Comparison of ENCODE assay signal across 2 cellular contexts in the genomic region with DNA sequence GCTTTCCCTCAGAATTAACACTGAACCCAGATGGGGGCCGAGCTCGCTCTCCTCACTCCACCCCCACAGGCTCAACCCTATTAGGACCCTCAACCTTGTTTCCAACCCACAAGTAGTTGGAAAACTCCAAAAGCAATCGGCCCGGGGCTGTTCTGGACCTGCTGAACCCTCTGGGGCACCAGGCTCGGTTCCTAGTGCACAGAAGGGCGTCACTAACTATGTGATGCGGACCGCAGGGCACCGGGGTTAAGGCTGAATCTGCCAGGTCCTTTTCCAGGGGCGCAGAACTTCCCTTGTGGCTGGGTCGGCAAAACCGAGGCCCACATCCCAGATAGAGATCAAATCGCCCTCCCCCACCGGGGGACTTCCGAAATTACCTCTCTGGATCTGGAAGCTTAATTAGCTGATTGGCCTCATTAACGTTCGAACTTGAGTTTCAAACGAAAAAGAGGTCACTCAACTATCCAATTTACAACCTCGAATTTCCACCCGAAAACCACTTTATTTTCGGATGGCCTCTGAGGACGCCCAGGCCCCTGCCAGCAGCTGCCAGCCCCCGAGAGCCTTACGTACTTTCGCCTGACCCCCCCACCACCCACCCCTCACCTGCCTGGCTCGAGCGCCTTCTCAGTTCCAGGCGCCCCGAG.
TF ChIP-seq lines count a peak whose summit lies in the region.

No MANE protein-coding gene starts in this region.

TF ChIP-seq in HCT116, 20 proteins besides CTCF, POLR2A, EP300 and RAD21:
- TF ChIP-seq POLR2AphosphoS5 (IDR thresholded peaks at IDR 0.05; ENCODE audit: low read depth, low read length) (no peak), YY1 (IDR thresholded peaks at IDR 0.05; ENCODE audit: extremely low read depth, insufficient replicate concordance, low read depth, low read length) (no peak)

TF ChIP-seq in HepG2, 621 proteins besides CTCF, POLR2A, EP300 and RAD21:
- TF ChIP-seq SALL1 (CRISPR knock-in tag; IDR thresholded peaks at IDR 0.05) = peak; percentile 11; the same call in 1 of the 2 replicates
- TF ChIP-seq NCOA2 (CRISPR knock-in tag; IDR thresholded peaks at IDR 0.05) = 0 out of 2 replicates have a peak, but pooled peaks have one; percentile 11
- peak; percentile 7 for TF ChIP-seq HNRNPLL (IDR thresholded peaks at IDR 0.05; ENCODE audit: low read depth, low read length, poor library complexity, severe bottlenecking)
- TF ChIP-seq MAZ (IDR thresholded peaks at IDR 0.05; ENCODE audit: borderline replicate concordance, low read depth, low read length) = no peak
- peak; percentile 60; the same call in 1 of the 2 replicates for TF ChIP-seq MAZ (CRISPR knock-in tag; IDR thresholded peaks at IDR 0.05; ENCODE audit: low read depth)
- TF ChIP-seq, protein P1, sequence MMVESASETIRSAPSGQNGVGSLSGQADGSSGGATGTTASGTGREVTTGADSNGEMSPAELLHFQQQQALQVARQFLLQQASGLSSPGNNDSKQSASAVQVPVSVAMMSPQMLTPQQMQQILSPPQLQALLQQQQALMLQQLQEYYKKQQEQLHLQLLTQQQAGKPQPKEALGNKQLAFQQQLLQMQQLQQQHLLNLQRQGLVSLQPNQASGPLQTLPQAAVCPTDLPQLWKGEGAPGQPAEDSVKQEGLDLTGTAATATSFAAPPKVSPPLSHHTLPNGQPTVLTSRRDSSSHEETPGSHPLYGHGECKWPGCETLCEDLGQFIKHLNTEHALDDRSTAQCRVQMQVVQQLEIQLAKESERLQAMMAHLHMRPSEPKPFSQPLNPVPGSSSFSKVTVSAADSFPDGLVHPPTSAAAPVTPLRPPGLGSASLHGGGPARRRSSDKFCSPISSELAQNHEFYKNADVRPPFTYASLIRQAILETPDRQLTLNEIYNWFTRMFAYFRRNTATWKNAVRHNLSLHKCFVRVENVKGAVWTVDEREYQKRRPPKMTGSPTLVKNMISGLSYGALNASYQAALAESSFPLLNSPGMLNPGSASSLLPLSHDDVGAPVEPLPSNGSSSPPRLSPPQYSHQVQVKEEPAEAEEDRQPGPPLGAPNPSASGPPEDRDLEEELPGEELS (CRISPR knock-in tag; IDR thresholded peaks at IDR 0.05) = no peak
- TF ChIP-seq, protein P2, sequence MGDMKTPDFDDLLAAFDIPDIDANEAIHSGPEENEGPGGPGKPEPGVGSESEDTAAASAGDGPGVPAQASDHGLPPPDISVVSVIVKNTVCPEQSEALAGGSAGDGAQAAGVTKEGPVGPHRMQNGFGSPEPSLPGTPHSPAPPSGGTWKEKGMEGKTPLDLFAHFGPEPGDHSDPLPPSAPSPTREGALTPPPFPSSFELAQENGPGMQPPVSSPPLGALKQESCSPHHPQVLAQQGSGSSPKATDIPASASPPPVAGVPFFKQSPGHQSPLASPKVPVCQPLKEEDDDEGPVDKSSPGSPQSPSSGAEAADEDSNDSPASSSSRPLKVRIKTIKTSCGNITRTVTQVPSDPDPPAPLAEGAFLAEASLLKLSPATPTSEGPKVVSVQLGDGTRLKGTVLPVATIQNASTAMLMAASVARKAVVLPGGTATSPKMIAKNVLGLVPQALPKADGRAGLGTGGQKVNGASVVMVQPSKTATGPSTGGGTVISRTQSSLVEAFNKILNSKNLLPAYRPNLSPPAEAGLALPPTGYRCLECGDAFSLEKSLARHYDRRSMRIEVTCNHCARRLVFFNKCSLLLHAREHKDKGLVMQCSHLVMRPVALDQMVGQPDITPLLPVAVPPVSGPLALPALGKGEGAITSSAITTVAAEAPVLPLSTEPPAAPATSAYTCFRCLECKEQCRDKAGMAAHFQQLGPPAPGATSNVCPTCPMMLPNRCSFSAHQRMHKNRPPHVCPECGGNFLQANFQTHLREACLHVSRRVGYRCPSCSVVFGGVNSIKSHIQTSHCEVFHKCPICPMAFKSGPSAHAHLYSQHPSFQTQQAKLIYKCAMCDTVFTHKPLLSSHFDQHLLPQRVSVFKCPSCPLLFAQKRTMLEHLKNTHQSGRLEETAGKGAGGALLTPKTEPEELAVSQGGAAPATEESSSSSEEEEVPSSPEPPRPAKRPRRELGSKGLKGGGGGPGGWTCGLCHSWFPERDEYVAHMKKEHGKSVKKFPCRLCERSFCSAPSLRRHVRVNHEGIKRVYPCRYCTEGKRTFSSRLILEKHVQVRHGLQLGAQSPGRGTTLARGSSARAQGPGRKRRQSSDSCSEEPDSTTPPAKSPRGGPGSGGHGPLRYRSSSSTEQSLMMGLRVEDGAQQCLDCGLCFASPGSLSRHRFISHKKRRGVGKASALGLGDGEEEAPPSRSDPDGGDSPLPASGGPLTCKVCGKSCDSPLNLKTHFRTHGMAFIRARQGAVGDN (CRISPR knock-in tag; IDR thresholded peaks at IDR 0.05) = peak; percentile 57
- TF ChIP-seq ZNF788 (CRISPR knock-in tag; IDR thresholded peaks at IDR 0.05; ENCODE audit: borderline replicate concordance) = peak; percentile 48; the same call in 1 of the 2 replicates
- TF ChIP-seq, protein P3, sequence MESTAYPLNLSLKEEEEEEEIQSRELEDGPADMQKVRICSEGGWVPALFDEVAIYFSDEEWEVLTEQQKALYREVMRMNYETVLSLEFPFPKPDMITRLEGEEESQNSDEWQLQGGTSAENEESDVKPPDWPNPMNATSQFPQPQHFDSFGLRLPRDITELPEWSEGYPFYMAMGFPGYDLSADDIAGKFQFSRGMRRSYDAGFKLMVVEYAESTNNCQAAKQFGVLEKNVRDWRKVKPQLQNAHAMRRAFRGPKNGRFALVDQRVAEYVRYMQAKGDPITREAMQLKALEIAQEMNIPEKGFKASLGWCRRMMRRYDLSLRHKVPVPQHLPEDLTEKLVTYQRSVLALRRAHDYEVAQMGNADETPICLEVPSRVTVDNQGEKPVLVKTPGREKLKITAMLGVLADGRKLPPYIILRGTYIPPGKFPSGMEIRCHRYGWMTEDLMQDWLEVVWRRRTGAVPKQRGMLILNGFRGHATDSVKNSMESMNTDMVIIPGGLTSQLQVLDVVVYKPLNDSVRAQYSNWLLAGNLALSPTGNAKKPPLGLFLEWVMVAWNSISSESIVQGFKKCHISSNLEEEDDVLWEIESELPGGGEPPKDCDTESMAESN (CRISPR knock-in tag; conservative IDR thresholded peaks at IDR 0.05) = 0 out of 2 replicates have a peak, but pooled peaks have one; percentile 15
- TF ChIP-seq ZNF616 (CRISPR knock-in tag; IDR thresholded peaks at IDR 0.05; ENCODE audit: low read depth) = 0 out of 2 replicates have a peak, but pooled peaks have one; percentile 32
- TF ChIP-seq SAP130 (CRISPR knock-in tag; IDR thresholded peaks at IDR 0.05; ENCODE audit: low read depth) = peak; percentile 52; the same call in 1 of the 2 replicates
- peak; percentile 18; the same call in 1 of the 2 replicates for TF ChIP-seq PHF20 (CRISPR knock-in tag; IDR thresholded peaks at IDR 0.05)
- TF ChIP-seq BRD4 (CRISPR knock-in tag; IDR thresholded peaks at IDR 0.05) = 0 out of 2 replicates have a peak, but pooled peaks have one; percentile 19
- TF ChIP-seq, protein P4, sequence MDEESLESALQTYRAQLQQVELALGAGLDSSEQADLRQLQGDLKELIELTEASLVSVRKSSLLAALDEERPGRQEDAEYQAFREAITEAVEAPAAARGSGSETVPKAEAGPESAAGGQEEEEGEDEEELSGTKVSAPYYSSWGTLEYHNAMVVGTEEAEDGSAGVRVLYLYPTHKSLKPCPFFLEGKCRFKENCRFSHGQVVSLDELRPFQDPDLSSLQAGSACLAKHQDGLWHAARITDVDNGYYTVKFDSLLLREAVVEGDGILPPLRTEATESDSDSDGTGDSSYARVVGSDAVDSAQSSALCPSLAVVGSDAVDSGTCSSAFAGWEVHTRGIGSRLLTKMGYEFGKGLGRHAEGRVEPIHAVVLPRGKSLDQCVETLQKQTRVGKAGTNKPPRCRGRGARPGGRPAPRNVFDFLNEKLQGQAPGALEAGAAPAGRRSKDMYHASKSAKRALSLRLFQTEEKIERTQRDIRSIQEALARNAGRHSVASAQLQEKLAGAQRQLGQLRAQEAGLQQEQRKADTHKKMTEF (CRISPR knock-in tag; IDR thresholded peaks at IDR 0.05) = peak; percentile 15; the same call in 1 of the 2 replicates
- TF ChIP-seq ZNF547 (CRISPR knock-in tag; IDR thresholded peaks at IDR 0.05) = no peak
- TF ChIP-seq ZNF772 (CRISPR knock-in tag; IDR thresholded peaks at IDR 0.05) = peak; percentile 56; the same call in 1 of the 2 replicates
- no peak for TF ChIP-seq IKZF4 (CRISPR knock-in tag; IDR thresholded peaks at IDR 0.05; ENCODE audit: borderline replicate concordance, low read depth, not compliant biosample characterization)
- TF ChIP-seq, protein P5, sequence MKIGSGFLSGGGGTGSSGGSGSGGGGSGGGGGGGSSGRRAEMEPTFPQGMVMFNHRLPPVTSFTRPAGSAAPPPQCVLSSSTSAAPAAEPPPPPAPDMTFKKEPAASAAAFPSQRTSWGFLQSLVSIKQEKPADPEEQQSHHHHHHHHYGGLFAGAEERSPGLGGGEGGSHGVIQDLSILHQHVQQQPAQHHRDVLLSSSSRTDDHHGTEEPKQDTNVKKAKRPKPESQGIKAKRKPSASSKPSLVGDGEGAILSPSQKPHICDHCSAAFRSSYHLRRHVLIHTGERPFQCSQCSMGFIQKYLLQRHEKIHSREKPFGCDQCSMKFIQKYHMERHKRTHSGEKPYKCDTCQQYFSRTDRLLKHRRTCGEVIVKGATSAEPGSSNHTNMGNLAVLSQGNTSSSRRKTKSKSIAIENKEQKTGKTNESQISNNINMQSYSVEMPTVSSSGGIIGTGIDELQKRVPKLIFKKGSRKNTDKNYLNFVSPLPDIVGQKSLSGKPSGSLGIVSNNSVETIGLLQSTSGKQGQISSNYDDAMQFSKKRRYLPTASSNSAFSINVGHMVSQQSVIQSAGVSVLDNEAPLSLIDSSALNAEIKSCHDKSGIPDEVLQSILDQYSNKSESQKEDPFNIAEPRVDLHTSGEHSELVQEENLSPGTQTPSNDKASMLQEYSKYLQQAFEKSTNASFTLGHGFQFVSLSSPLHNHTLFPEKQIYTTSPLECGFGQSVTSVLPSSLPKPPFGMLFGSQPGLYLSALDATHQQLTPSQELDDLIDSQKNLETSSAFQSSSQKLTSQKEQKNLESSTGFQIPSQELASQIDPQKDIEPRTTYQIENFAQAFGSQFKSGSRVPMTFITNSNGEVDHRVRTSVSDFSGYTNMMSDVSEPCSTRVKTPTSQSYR (CRISPR knock-in tag; IDR thresholded peaks at IDR 0.05; ENCODE audit: borderline replicate concordance) = no peak
- 0 out of 2 replicates have a peak, but pooled peaks have one; percentile 19 for TF ChIP-seq MEIS2 (CRISPR knock-in tag; IDR thresholded peaks at IDR 0.05)
- TF ChIP-seq, protein P6, sequence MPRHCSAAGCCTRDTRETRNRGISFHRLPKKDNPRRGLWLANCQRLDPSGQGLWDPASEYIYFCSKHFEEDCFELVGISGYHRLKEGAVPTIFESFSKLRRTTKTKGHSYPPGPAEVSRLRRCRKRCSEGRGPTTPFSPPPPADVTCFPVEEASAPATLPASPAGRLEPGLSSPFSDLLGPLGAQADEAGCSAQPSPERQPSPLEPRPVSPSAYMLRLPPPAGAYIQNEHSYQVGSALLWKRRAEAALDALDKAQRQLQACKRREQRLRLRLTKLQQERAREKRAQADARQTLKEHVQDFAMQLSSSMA (CRISPR knock-in tag; IDR thresholded peaks at IDR 0.05) = 0 out of 2 replicates have a peak, but pooled peaks have one; percentile 29
- TF ChIP-seq EED (CRISPR knock-in tag; IDR thresholded peaks at IDR 0.05) = peak; percentile 74; the same call in 1 of the 2 replicates
- TF ChIP-seq, protein P7, sequence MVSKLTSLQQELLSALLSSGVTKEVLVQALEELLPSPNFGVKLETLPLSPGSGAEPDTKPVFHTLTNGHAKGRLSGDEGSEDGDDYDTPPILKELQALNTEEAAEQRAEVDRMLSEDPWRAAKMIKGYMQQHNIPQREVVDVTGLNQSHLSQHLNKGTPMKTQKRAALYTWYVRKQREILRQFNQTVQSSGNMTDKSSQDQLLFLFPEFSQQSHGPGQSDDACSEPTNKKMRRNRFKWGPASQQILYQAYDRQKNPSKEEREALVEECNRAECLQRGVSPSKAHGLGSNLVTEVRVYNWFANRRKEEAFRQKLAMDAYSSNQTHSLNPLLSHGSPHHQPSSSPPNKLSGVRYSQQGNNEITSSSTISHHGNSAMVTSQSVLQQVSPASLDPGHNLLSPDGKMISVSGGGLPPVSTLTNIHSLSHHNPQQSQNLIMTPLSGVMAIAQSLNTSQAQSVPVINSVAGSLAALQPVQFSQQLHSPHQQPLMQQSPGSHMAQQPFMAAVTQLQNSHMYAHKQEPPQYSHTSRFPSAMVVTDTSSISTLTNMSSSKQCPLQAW (CRISPR knock-in tag; IDR thresholded peaks at IDR 0.05) = 0 out of 2 replicates have a peak, but pooled peaks have one; percentile 44
- TF ChIP-seq, protein P8, sequence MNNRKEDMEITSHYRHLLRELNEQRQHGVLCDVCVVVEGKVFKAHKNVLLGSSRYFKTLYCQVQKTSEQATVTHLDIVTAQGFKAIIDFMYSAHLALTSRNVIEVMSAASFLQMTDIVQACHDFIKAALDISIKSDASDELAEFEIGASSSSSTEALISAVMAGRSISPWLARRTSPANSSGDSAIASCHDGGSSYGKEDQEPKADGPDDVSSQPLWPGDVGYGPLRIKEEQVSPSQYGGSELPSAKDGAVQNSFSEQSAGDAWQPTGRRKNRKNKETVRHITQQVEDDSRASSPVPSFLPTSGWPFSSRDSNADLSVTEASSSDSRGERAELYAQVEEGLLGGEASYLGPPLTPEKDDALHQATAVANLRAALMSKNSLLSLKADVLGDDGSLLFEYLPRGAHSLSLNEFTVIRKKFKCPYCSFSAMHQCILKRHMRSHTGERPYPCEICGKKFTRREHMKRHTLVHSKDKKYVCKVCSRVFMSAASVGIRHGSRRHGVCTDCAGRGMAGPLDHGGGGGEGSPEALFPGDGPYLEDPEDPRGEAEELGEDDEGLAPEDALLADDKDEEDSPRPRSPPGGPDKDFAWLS (CRISPR knock-in tag; IDR thresholded peaks at IDR 0.05; ENCODE audit: borderline replicate concordance) = 0 out of 2 replicates have a peak, but pooled peaks have one; percentile 15
- 0 out of 2 replicates have a peak, but pooled peaks have one; percentile 38 for TF ChIP-seq SIN3A (IDR thresholded peaks at IDR 0.05; ENCODE audit: borderline replicate concordance, low read depth, low read length)
- TF ChIP-seq THAP11 (CRISPR knock-in tag; IDR thresholded peaks at IDR 0.05) = 0 out of 2 replicates have a peak, but pooled peaks have one; percentile 17
- TF ChIP-seq SKI (IDR thresholded peaks at IDR 0.05; ENCODE audit: partially characterized antibody) = no peak
- no peak for TF ChIP-seq NFE2L2 (IDR thresholded peaks at IDR 0.05; ENCODE audit: low read length)
